Comparison of ENCODE assay signal across 1 cellular context in the genomic region with DNA sequence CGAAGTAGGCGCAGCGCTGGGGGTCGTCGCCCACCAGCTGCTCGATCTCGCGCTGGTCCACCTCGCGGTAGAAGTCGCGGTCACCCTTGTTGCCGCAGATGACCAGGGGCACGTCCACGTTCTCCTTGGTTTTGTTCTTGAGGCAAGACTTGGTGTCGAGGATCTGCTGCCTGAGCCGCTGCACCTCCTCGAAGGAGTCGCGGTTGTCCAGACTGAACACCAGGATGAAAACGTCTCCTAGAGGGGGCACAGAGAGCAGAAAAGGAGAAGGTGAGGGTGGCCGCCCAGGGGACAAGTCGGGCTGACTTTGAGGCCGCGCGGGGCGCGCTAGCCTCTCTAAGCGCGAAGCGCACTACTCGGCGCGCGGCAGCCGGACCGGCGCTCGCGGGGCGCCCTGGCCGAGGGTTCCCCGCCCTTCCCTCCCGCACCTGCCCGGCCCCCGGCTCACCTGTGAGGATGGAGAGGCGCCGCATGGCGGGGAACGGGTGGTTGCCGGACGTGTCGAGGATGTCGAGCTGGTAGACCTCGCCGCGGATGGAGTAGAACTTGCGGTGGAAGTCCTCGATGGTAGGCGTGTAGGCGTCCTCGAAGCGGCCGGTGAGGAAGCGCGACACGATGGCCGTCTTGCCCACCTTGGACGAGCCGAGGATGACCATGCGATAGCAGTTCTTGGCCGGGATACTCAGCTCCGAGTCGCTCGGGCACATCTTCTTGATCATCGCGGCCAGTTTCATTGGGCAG.
A peak's percentile ranks its signal among the peaks of the same experiment; 100 is the strongest.
TF ChIP-seq lines count a peak whose summit lies in the region.

No MANE protein-coding gene starts in this region.

TF ChIP-seq in H1, 55 proteins besides CTCF, POLR2A, EP300 and RAD21:
- TF ChIP-seq JUN (IDR thresholded peaks at IDR 0.05; ENCODE audit: low read depth, low read length) (no peak), KDM4A (IDR thresholded peaks at IDR 0.05; ENCODE audit: low read depth, low read length, severe bottlenecking) (peak; percentile 24), GABPA (IDR thresholded peaks at IDR 0.05; ENCODE audit: borderline replicate concordance, insufficient read depth, low read length) (no peak), E2F6 (IDR thresholded peaks at IDR 0.05) (peak; percentile 86), NANOG (IDR thresholded peaks at IDR 0.05; ENCODE audit: insufficient read depth, low read depth, low read length, poor library complexity, severe bottlenecking) (no peak), HDAC2 (IDR thresholded peaks at IDR 0.05; ENCODE audit: borderline replicate concordance in 1 of 2, low read depth in 2 of 2, low read length in 2 of 2) (0 out of 4 replicates have a peak, but pooled peaks of 1 of the 2 experiments have one; percentile 30), EZH2 (IDR thresholded peaks at IDR 0.05; ENCODE audit: low read depth, low read length, severe bottlenecking) (peak; percentile 83), FOSL1 (IDR thresholded peaks at IDR 0.05; ENCODE audit: insufficient read depth, low read depth, low read length) (no peak), YY1 (IDR thresholded peaks at IDR 0.05; ENCODE audit: low read depth, low read length) (no peak), SUZ12 (IDR thresholded peaks at IDR 0.05; ENCODE audit: low read length) (peak; percentile 79), RNF2 (IDR thresholded peaks at IDR 0.05; ENCODE audit: borderline replicate concordance, low read depth, low read length, missing control alignments, poor library complexity, severe bottlenecking) (peak; percentile 23), CTBP2 (IDR thresholded peaks at IDR 0.05; ENCODE audit: borderline replicate concordance, insufficient read depth, insufficient read length, low read length) (no peak), MAX (IDR thresholded peaks at IDR 0.05) (peak; percentile 82)
- TF ChIP-seq, protein P1, sequence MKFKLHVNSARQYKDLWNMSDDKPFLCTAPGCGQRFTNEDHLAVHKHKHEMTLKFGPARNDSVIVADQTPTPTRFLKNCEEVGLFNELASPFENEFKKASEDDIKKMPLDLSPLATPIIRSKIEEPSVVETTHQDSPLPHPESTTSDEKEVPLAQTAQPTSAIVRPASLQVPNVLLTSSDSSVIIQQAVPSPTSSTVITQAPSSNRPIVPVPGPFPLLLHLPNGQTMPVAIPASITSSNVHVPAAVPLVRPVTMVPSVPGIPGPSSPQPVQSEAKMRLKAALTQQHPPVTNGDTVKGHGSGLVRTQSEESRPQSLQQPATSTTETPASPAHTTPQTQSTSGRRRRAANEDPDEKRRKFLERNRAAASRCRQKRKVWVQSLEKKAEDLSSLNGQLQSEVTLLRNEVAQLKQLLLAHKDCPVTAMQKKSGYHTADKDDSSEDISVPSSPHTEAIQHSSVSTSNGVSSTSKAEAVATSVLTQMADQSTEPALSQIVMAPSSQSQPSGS (IDR thresholded peaks at IDR 0.05; ENCODE audit: low read length), result no peak
